Comparison of ENCODE assay signal across 14 cellular contexts in genomic region chr17:49900801-49901200, GRCh38. TPM values are rescaled to one million over a fixed set of nuclear protein-coding genes. Genes with fewer than 3 reads are reported as not detected.
"Had no signal": no experiment of that assay in that cellular context is flagged by ENCODE, and none has a peak within 500 bp of the region (broad histone marks: within the 10 kb centered on the region; RNA-seq: fewer than 3 reads in every experiment).

No MANE protein-coding gene starts in this region.

RNA-seq across cellular contexts. Expression of gene TAC4, which starts 52.9 kb away (rescaled TPM):
- total RNA-seq: stomach, subcutaneous adipose tissue, suprapubic skin, temporal lobe, testis, thoracic aorta, thyroid gland, tibial nerve, transverse colon, upper lobe of left lung, upper lobe of right lung, ureter, vagina had no signal
- polyA plus RNA-seq: stomach, urinary bladder had no signal
